In the genomic region with DNA sequence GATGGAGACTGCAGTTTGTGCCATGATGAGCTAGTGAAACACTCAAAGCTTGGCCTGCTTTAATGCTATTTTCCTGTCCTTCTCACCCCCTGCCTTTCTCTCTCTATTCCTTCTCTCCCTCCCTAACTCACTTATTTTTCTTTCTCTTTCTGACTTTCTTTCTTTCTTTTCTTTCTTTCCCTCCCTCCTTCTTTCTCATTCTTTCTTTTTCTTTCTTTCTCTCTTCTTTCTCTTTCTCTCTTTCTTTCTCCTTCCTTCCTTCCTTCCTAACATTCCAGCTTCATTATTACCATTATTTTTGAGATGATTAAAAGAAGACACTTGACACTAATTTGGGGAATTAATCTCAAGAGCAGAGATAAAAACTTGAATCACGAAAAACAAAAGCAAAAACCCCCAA, we compare ENCODE assay signal across 36 cellular contexts.
"Had no signal": no experiment of that assay in that cellular context is flagged by ENCODE, and none has a peak within 500 bp of the region (broad histone marks: within the 10 kb centered on the region; RNA-seq: fewer than 3 reads in every experiment).

No MANE protein-coding gene starts in this region.

- H3K27me3 ChIP-seq: MG63 had no signal

- H3K36me3 ChIP-seq: MG63 had no signal

- H3K4me3 ChIP-seq: MG63 had no signal

- DNase-seq: Karpas-422, Kasumi-1, MG63, MM.1S, MV-4-11, NCI-H1048, NCI-H1092, NCI-H1092 treated with DMSO at 0.1 percent for 48 hours, NCI-H1105, NCI-H1105 treated with DMSO at 0.1 percent for 48 hours, NCI-H1417, NCI-H1417 treated with DMSO at 0.1 percent for 48 hours, NCI-H1436, NCI-H1436 treated with DMSO at 0.1 percent for 48 hours, NCI-H146, NCI-H1694, NCI-H1694 treated with DMSO at 0.1 percent for 48 hours, NCI-H187, NCI-H187 treated with DMSO at 0.1 percent for 48 hours, NCI-H1930, NCI-H2029, NCI-H2029 treated with DMSO at 0.1 percent for 48 hours, NCI-H2081, NCI-H2081 treated with DMSO at 0.1 percent for 48 hours, NCI-H2107, NCI-H2171, NCI-H2171 treated with DMSO at 0.1 percent for 48 hours, NCI-H2227 treated with DMSO at 0.1 percent for 48 hours, NCI-H345, NCI-H446, NCI-H446 treated with DMSO at 0.1 percent for 48 hours, NCI-H510A, NCI-H510A treated with DMSO at 0.1 percent for 48 hours, NCI-H524, NCI-H524 treated with DMSO at 0.1 percent for 48 hours, NCI-H526 had no signal

- H3K9me3 ChIP-seq: MG63 had no signal
